Comparison of ENCODE assay signal across 10 cellular contexts in the genomic region with DNA sequence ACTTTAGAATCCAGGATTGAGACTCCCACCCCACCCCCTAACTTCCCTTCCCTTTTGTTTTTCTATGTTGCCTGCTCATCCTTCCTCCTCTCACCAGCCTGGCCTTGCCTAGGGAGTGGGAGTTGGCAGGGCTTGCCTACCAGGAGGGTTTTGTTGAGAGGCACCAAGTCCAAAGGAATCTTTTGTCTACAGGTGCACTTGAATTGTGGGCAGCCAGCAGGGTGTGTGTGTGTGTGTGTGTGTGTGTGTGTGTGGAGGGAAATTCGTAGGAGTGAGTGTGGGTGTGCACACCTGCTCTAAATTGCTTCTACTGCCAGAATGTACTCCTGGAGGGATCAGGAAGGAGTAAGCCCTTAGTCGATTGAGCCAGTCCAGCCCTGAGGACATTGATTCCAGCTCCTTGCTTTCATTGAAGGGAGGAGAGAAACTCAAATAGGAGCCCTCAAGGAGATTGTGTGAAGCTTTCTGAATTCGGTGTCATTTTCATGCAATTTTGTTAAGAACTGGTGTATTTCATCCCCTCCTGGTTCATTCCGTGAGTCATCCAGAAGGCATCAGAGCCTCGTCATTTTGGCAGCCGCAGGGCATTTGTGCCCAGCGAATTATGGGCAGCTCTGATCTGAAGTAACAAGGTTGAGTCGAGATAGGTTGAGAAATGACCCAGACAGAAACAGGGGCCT.
DNase-seq lines count a peak whose midpoint lies in the region; ATAC-seq, FAIRE-seq and TF ChIP-seq lines count a peak whose summit lies in the region.
"Had no signal": no experiment of that assay in that cellular context is flagged by ENCODE, and none has a peak within 500 bp of the region (broad histone marks: within the 10 kb centered on the region; RNA-seq: fewer than 3 reads in every experiment).

No MANE protein-coding gene starts in this region.

- FAIRE-seq in kidney (lab: Jason Lieb, UNC) = no peak

- H3K36me3 ChIP-seq in HEK293 (ENCODE audit: control insufficient read depth in 2 of 2, insufficient read depth in 1 of 2, low read length in 2 of 2) (no peaks in the 10 kb centered on the region), kidney (ENCODE audit: control insufficient read depth in 1 of 2, insufficient read depth in 2 of 2, low read length in 2 of 2) (no peaks in the 10 kb centered on the region)

- H3K9ac ChIP-seq in kidney (ENCODE audit: low read length in 2 of 2) = no peak overlapping the region

- CTCF ChIA-PET in HEK293 (lab: Yijun Ruan, JAX) = interaction anchor here (0.6 to 0.7 kb wide), 2 partner anchors 116 to 190 kb away, joined by 3 read pairs; no protein-coding TSS in a partner anchor

- no peak overlapping the region for H3K27ac ChIP-seq in HEK293 (ENCODE audit: extremely low read depth, low read depth, low read length)
- H3K27ac ChIP-seq in kidney (ENCODE audit: low read depth in 2 of 2, low read length in 2 of 2) = no peak overlapping the region

- ATAC-seq in HG02852 (IDR thresholded peaks at IDR 0.05; ENCODE audit: unreplicated experiment) = no peak
- no peak for ATAC-seq in GM18498 (IDR thresholded peaks at IDR 0.05; ENCODE audit: unreplicated experiment)
- ATAC-seq: activated naive CD4-positive, alpha-beta T cell treated with anti-CD3 and anti-CD28 coated beads, Interleukin-2, amount 50 U/mL, for 72 hours; CD8-positive, alpha-beta T cell had no signal

- peak; percentile 84 for DNase-seq in ACHN
- peak; percentile 24 for DNase-seq in astrocyte of the cerebellum (ENCODE audit: low read depth)
- DNase-seq in kidney = peak; percentile 84
- DNase-seq in NCI-H187 (lab: John Stamatoyannopoulos, UW) = no peak
- no peak for DNase-seq in DMS114 treated with DMSO at 0.1 percent for 48 hours (lab: John Stamatoyannopoulos, UW; ENCODE audit: unreplicated experiment)
- DNase-seq: CD8-positive, alpha-beta T cell had no signal

- H3K4me3 ChIP-seq in HEK293 (ENCODE audit: low read depth, low read length) = no peak overlapping the region
- H3K4me3 ChIP-seq in astrocyte of the cerebellum (ENCODE audit: low read depth, low read length) = no peak overlapping the region
- H3K4me3 ChIP-seq in kidney (ENCODE audit: low read length in 2 of 2) = no peak overlapping the region

- in situ Hi-C loops in ACHN (cut with HindIII; ENCODE audit: low pct_ligation_motif_present, low pct_unique_long_range_greater_than_20kb, low sequenced_read_pairs) (no loop called here), astrocyte of the cerebellum (cut with HindIII; ENCODE audit: low sequenced_read_pairs) (no loop called here)

- intact Hi-C loops in kidney (cut with DNase I) = no loop called here

- POLR2A ChIA-PET in HEK293 (lab: Yijun Ruan, JAX) = no interaction called here

- no peaks in the 10 kb centered on the region for H3K4me1 ChIP-seq in HEK293 (ENCODE audit: control insufficient read depth, insufficient read depth, low read length)
- H3K4me1 ChIP-seq in kidney (ENCODE audit: control insufficient read depth in 1 of 2, insufficient read depth in 1 of 2, low read depth in 1 of 2, low read length in 2 of 2) = peaks cover 0 to 2% of the 10 kb centered on the region in 2 donors

- H3K9me3 ChIP-seq in HEK293 (ENCODE audit: control insufficient read depth, insufficient read depth, low read depth, low read length) = no peaks in the 10 kb centered on the region; the same call in 1 of the 2 replicates
- no peaks in the 10 kb centered on the region for H3K9me3 ChIP-seq in kidney (ENCODE audit: control insufficient read depth in 1 of 2, low read length in 2 of 2)

- TF ChIP-seq CTCF in HEK293 (tag by site-specific recombination; IDR thresholded peaks at IDR 0.05) (no peak), astrocyte of the cerebellum (IDR thresholded peaks at IDR 0.05; ENCODE audit: low read depth, low read length, missing control alignments) (no peak), kidney (IDR thresholded peaks at IDR 0.05; ENCODE audit: borderline replicate concordance, extremely low read depth, insufficient read depth) (no peak)

TF ChIP-seq in HEK293, 187 proteins besides CTCF, POLR2A, EP300 and RAD21:
- TF ChIP-seq EGR2 (tag by site-specific recombination; IDR thresholded peaks at IDR 0.05; ENCODE audit: low read depth) = peak; percentile 98
- TF ChIP-seq, protein P1, sequence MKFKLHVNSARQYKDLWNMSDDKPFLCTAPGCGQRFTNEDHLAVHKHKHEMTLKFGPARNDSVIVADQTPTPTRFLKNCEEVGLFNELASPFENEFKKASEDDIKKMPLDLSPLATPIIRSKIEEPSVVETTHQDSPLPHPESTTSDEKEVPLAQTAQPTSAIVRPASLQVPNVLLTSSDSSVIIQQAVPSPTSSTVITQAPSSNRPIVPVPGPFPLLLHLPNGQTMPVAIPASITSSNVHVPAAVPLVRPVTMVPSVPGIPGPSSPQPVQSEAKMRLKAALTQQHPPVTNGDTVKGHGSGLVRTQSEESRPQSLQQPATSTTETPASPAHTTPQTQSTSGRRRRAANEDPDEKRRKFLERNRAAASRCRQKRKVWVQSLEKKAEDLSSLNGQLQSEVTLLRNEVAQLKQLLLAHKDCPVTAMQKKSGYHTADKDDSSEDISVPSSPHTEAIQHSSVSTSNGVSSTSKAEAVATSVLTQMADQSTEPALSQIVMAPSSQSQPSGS (tag by site-specific recombination; IDR thresholded peaks at IDR 0.05; ENCODE audit: low read depth) = no peak
- peak; percentile 97 for TF ChIP-seq ZFHX2 (tag by site-specific recombination; conservative IDR thresholded peaks at IDR 0.05)
- TF ChIP-seq ZNF202 (tag by site-specific recombination; IDR thresholded peaks at IDR 0.05; ENCODE audit: borderline replicate concordance) = no peak

Comparison
In these comparisons a context has a peak if more than half of its experiments do, and no peak if none do; other contexts are left out.
1. DNase-seq: peak in ACHN (single experiment), astrocyte of the cerebellum (single experiment) and kidney (single experiment); none in NCI-H187 (0 of 2) and DMS114 treated with DMSO at 0.1 percent for 48 hours (single experiment).